ENCODE assay signal across 34 cellular contexts in genomic region chr11:114001416-114001815, GRCh38. TPM values are rescaled to one million over a fixed set of nuclear protein-coding genes. Genes with fewer than 3 reads are reported as not detected.
"Had no signal": no experiment of that assay in that cellular context is flagged by ENCODE, and none has a peak within 500 bp of the region (broad histone marks: within the 10 kb centered on the region; RNA-seq: fewer than 3 reads in every experiment).

No MANE protein-coding gene starts in this region.

- H3K36me3 ChIP-seq: breast epithelium, esophagus muscularis mucosa, left lung, lower lobe of right lung, pancreas, stomach, thyroid gland, upper lobe of right lung had no signal

- FAIRE-seq: colon, islet of Langerhans, pancreas had no signal

- H3K4me3 ChIP-seq: breast epithelium, esophagus muscularis mucosa, left lung, lower lobe of right lung, pancreas, stomach, thyroid gland, upper lobe of right lung had no signal

- DNase-seq: activated CD4-positive, alpha-beta T cell treated with anti-CD3 and anti-CD28 coated beads for 36 hours; activated CD4-positive, alpha-beta T cell treated with anti-CD3 and anti-CD28 coated beads, Interleukin-2, amount 50 U/mL, for 48 hours; activated CD4-positive, CD25-positive, alpha-beta regulatory T cell; activated CD8-positive, alpha-beta memory T cell treated with anti-CD3 and anti-CD28 coated beads for 24 hours; activated gamma-delta T cell; activated naive CD4-positive, alpha-beta T cell treated with anti-CD3 and anti-CD28 coated beads, Interleukin-2, amount 10 ng/mL, durations not matched to agents 7 days and 5 days; activated naive CD8-positive, alpha-beta T cell treated with anti-CD3 and anti-CD28 coated beads, Interleukin-2, amount 10 ng/mL, durations not matched to agents 7 days and 5 days; activated T-cell treated with anti-CD3 and anti-CD28 coated beads, Interleukin-2, amount 50 U/mL, for 1 hour; amniotic stem cell; central memory CD4-positive, alpha-beta T cell; dermis blood vessel endothelial cell; effector CD4-positive, alpha-beta T cell; foreskin melanocyte; left lung; lower lobe of right lung; mesenchymal stem cell; pancreas; right cardiac atrium; stimulated activated CD4-positive, alpha-beta T cell treated with anti-CD3 and anti-CD28 coated beads, Interleukin-12 subunit alpha, Interleukin-12 subunit beta, amount 100 ng/mL, for 4 hours; stimulated activated CD4-positive, alpha-beta T cell treated with anti-CD3 and anti-CD28 coated beads, Interleukin-4, amount 100 ng/mL, for 1 hour; stomach; T-cell; thyroid gland; upper lobe of right lung had no signal

- H3K9me3 ChIP-seq: breast epithelium, esophagus muscularis mucosa, left lung, lower lobe of right lung, pancreas, stomach, thyroid gland, upper lobe of right lung had no signal

- H3K4me1 ChIP-seq: breast epithelium, left lung, lower lobe of right lung, pancreas, thyroid gland, upper lobe of right lung had no signal

- H3K27ac ChIP-seq: breast epithelium, esophagus muscularis mucosa, left lung, lower lobe of right lung, pancreas, stomach, thyroid gland, upper lobe of right lung had no signal

- H3K27me3 ChIP-seq: pancreas, thyroid gland, upper lobe of right lung had no signal

- ATAC-seq: activated CD4-positive, alpha-beta T cell treated with anti-CD3 and anti-CD28 coated beads for 36 hours; left lung; lower lobe of right lung; natural killer cell treated with Interleukin-12 subunit alpha and Interleukin-12 subunit beta and Interleukin-15 and Interleukin-18, amount 100 ng/mL, for 72 hours; pancreas; right cardiac atrium; stimulated activated effector memory CD8-positive, alpha-beta T cell treated with anti-CD3 and anti-CD28 coated beads, Interleukin-12 subunit alpha, Interleukin-12 subunit beta, amount 100 ng/mL, for 72 hours; T-cell; upper lobe of right lung had no signal

RNA-seq across cellular contexts. Expression of gene HTR3A, which starts 26.5 kb away (rescaled TPM):
- total RNA-seq: activated CD4-positive, alpha-beta T cell treated with anti-CD3 and anti-CD28 coated beads for 36 hours; activated naive CD8-positive, alpha-beta T cell treated with anti-CD3 and anti-CD28 coated beads, Interleukin-2, amount 10 ng/mL, durations not matched to agents 7 days and 5 days; dermis blood vessel endothelial cell; lower lobe of right lung; myocyte; natural killer cell treated with Interleukin-12 subunit alpha and Interleukin-12 subunit beta and Interleukin-15 and Interleukin-18, amount 100 ng/mL, for 72 hours; pulmonary artery endothelial cell; right cardiac atrium; skeletal muscle tissue; T-helper 2 cell treated with Interferon-gamma antibody and Interleukin-4, amounts not matched to agents 100 ng/mL and 5 ng/mL, for 36 hours; thyroid gland; upper lobe of right lung had no signal
